22 cellular contexts compared by ENCODE assay signal in genomic region chr20:32555584-32555983, GRCh38.
"Had no signal": no experiment of that assay in that cellular context is flagged by ENCODE, and none has a peak within 500 bp of the region (broad histone marks: within the 10 kb centered on the region; RNA-seq: fewer than 3 reads in every experiment).

No MANE protein-coding gene starts in this region.

- H3K27me3 Mint-ChIP-seq: activated CD8-positive, alpha-beta memory T cell treated with anti-CD3 and anti-CD28 coated beads, Interleukin-2, amount 10 ng/mL, durations not matched to agents 7 days and 5 days; activated naive CD8-positive, alpha-beta T cell treated with anti-CD3 and anti-CD28 coated beads, Interleukin-2, amount 10 ng/mL, durations not matched to agents 7 days and 5 days; central memory CD8-positive, alpha-beta T cell; stimulated activated naive CD8-positive, alpha-beta T cell treated with anti-CD3 and anti-CD28 coated beads, Interleukin-15, amount 100 ng/mL, for 72 hours had no signal

- H3K27ac ChIP-seq: brain microvascular endothelial cell, colonic mucosa, lower lobe of right lung, suprapubic skin, transverse colon, vagina had no signal

- DNase-seq: activated CD4-positive, alpha-beta T cell treated with anti-CD3 and anti-CD28 coated beads for 1 hour; activated CD8-positive, alpha-beta memory T cell treated with anti-CD3 and anti-CD28 coated beads, Interleukin-2, amount 10 ng/mL, durations not matched to agents 7 days and 5 days; activated effector memory CD4-positive, alpha-beta T cell treated with anti-CD3 and anti-CD28 coated beads, Interleukin-2, amount 50 U/mL, for 16 hours; activated naive CD8-positive, alpha-beta T cell treated with anti-CD3 and anti-CD28 coated beads, Interleukin-2, amount 10 ng/mL, durations not matched to agents 7 days and 5 days; activated T-cell treated with anti-CD3 and anti-CD28 coated beads, Interleukin-2, amount 50 U/mL, for 1 hour; brain microvascular endothelial cell; colonic mucosa; foreskin melanocyte; hippocampal formation; islet precursor cell; left colon; lower lobe of right lung; nephron progenitor cell; stimulated activated CD4-positive, alpha-beta T cell treated with anti-CD3 and anti-CD28 coated beads, Interleukin-12 subunit alpha, Interleukin-12 subunit beta, amount 100 ng/mL, for 4 hours; stimulated activated CD4-positive, alpha-beta T cell treated with anti-CD3 and anti-CD28 coated beads, Interleukin-2, amount 100 ng/mL, for 24 hours; stimulated activated naive CD8-positive, alpha-beta T cell treated with anti-CD3 and anti-CD28 coated beads, Interleukin-15, amount 100 ng/mL, for 72 hours; transverse colon; WERI-Rb-1 had no signal

- H3K4me3 Mint-ChIP-seq: activated CD8-positive, alpha-beta memory T cell treated with anti-CD3 and anti-CD28 coated beads, Interleukin-2, amount 10 ng/mL, durations not matched to agents 7 days and 5 days; activated naive CD8-positive, alpha-beta T cell treated with anti-CD3 and anti-CD28 coated beads, Interleukin-2, amount 10 ng/mL, durations not matched to agents 7 days and 5 days; central memory CD8-positive, alpha-beta T cell; nephron progenitor cell; T-helper 1 cell treated with Interleukin-12 subunit alpha and Interleukin-12 subunit beta and Interleukin-4 antibody, amounts not matched to agents 30 μg/mL and 1 μg/mL, for 36 hours had no signal

- H3K36me3 Mint-ChIP-seq: activated CD8-positive, alpha-beta memory T cell treated with anti-CD3 and anti-CD28 coated beads, Interleukin-2, amount 10 ng/mL, durations not matched to agents 7 days and 5 days had no signal

- H3K9me3 Mint-ChIP-seq: central memory CD8-positive, alpha-beta T cell; nephron progenitor cell; stimulated activated naive CD8-positive, alpha-beta T cell treated with anti-CD3 and anti-CD28 coated beads, Interleukin-15, amount 100 ng/mL, for 72 hours; T-helper 1 cell treated with Interleukin-12 subunit alpha and Interleukin-12 subunit beta and Interleukin-4 antibody, amounts not matched to agents 30 μg/mL and 1 μg/mL, for 36 hours had no signal

- H3K9me3 ChIP-seq: colonic mucosa, lower lobe of right lung, suprapubic skin, transverse colon, vagina had no signal

- ATAC-seq: activated CD8-positive, alpha-beta memory T cell treated with anti-CD3 and anti-CD28 coated beads, Interleukin-2, amount 10 ng/mL, durations not matched to agents 7 days and 5 days; left colon; lower lobe of right lung; stimulated activated naive CD8-positive, alpha-beta T cell treated with anti-CD3 and anti-CD28 coated beads, Interleukin-15, amount 100 ng/mL, for 72 hours had no signal

- H3K27me3 ChIP-seq: brain microvascular endothelial cell, colonic mucosa, transverse colon, vagina had no signal

- H3K27ac Mint-ChIP-seq: activated CD8-positive, alpha-beta memory T cell treated with anti-CD3 and anti-CD28 coated beads, Interleukin-2, amount 10 ng/mL, durations not matched to agents 7 days and 5 days had no signal
